Comparison of ENCODE assay signal across 11 cellular contexts in genomic region chr2:212730994-212731393, GRCh38.
A peak's percentile ranks its signal among the peaks of the same experiment; 100 is the strongest.
DNase-seq lines count a peak whose midpoint lies in the region; ATAC-seq lines count a peak whose summit lies in the region.
"Had no signal": no experiment of that assay in that cellular context is flagged by ENCODE, and none has a peak within 500 bp of the region (broad histone marks: within the 10 kb centered on the region; RNA-seq: fewer than 3 reads in every experiment).

No MANE protein-coding gene starts in this region.

- no peak for DNase-seq in islet precursor cell
- no peak for DNase-seq in NCI-H82 (lab: John Stamatoyannopoulos, UW)
- DNase-seq in NCI-H2227 treated with DMSO at 0.1 percent for 48 hours (lab: John Stamatoyannopoulos, UW): no peak
- no peak for DNase-seq in stimulated activated naive CD4-positive, alpha-beta T cell (lab: John Stamatoyannopoulos, UW)
- DNase-seq: midbrain; NCI-H446; stimulated activated CD4-positive, alpha-beta T cell treated with anti-CD3 and anti-CD28 coated beads, Interleukin-12 subunit alpha, Interleukin-12 subunit beta, amount 100 ng/mL, for 4 hours had no signal

- ATAC-seq in GM18502 (IDR thresholded peaks at IDR 0.05; ENCODE audit: poor library complexity, unreplicated experiment) (peak; percentile 93), GM19395 (IDR thresholded peaks at IDR 0.05; ENCODE audit: unreplicated experiment) (peak; percentile 88), HG02870 (IDR thresholded peaks at IDR 0.05; ENCODE audit: unreplicated experiment) (peak; percentile 72), HG03571 (IDR thresholded peaks at IDR 0.05; ENCODE audit: unreplicated experiment) (peak; percentile 84)
